8 cellular contexts compared by ENCODE assay signal in the genomic region with DNA sequence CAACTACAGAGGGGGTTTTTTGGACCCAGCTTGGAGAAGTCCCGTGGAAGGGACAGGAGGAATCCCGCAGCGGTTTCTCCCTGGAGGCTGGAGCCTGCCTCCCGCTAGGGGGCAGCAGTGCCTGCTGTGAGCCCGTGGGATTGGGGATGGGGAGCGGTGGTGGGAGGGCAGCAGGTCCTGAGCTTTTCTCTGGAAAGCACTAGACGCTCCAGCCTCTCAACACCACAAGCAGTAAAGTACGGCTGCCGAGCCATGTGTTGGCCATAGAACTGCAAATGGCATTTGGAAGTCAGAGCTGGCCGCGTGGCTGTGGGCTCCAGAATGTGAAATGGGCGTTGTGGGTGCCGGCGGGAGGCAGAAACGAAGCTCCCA. TPM values are rescaled to one million over a fixed set of nuclear protein-coding genes. Genes with fewer than 3 reads are reported as not detected.
DNase-seq lines count a peak whose midpoint lies in the region; ATAC-seq, FAIRE-seq and TF ChIP-seq lines count a peak whose summit lies in the region.

No MANE protein-coding gene starts in this region.

- WGBS in gastroesophageal sphincter (ENCODE audit: low coverage in 1 of 2), 2 donors, result 45 to 76% methylated on average over 3 to 11 of the region's 15 CpGs

- H3K4me1 ChIP-seq in gastroesophageal sphincter, result no peaks in the 10 kb centered on the region

- POLR2A ChIA-PET in AG04450 (lab: Yijun Ruan, JAX), result interaction anchor here (1.0 kb wide), 1 partner anchor 482 kb away, joined by 3 read pairs; no protein-coding TSS in a partner anchor

- H3K27ac ChIP-seq in AG04450 (ENCODE audit: low read depth, low read length) (no peak overlapping the region), gastroesophageal sphincter (no peak overlapping the region)

- no peak for TF ChIP-seq EP300 in gastroesophageal sphincter (IDR thresholded peaks at IDR 0.05)

- no peak overlapping the region for H3K4me3 ChIP-seq in AG04450 (ENCODE audit: low read depth, low read length)
- H3K4me3 ChIP-seq in gastroesophageal sphincter, result no peak overlapping the region

- peak; percentile 88 for TF ChIP-seq CTCF in AG04450 (IDR thresholded peaks at IDR 0.05; ENCODE audit: low read depth, low read length)
- peak in 2 of 4 experiments; percentile 29 to 62 for TF ChIP-seq CTCF in gastroesophageal sphincter (IDR thresholded peaks at IDR 0.05)

- ATAC-seq in gastroesophageal sphincter, result no peak

- DNase-seq in AG04450 (ENCODE audit: low read depth, low spot score) (no peak), GM12891 (ENCODE audit: insufficient read length, low spot score) (peak; percentile 39), SHP77 treated with DMSO at 0.1 percent for 48 hours (lab: John Stamatoyannopoulos, UW) (peak; percentile 5), fibroblast of gingiva (ENCODE audit: low read depth) (peak; percentile 20), occipital lobe (lab: John Stamatoyannopoulos, UW) (peak; percentile 38), SIG-M5 (lab: John Stamatoyannopoulos, UW) (no peak), NCI-H2107 (lab: John Stamatoyannopoulos, UW) (no peak)

- no peak for FAIRE-seq in GM12891 (lab: Jason Lieb, UNC)

- peaks cover 0 to 42% of the 10 kb centered on the region in 2 donors for H3K36me3 ChIP-seq in gastroesophageal sphincter

- H3K9me3 ChIP-seq in AG04450 (ENCODE audit: control insufficient read depth, insufficient read depth, low read length) (no peaks in the 10 kb centered on the region), gastroesophageal sphincter (no peaks in the 10 kb centered on the region)

- TF ChIP-seq POLR2A in GM12891 (IDR thresholded peaks at IDR 0.05; ENCODE audit: low read depth, low read length) (no peak), gastroesophageal sphincter (IDR thresholded peaks at IDR 0.05) (no peak)

- H3K27me3 ChIP-seq in AG04450 (ENCODE audit: control insufficient read depth, insufficient read depth, low read length) (no peaks in the 10 kb centered on the region), gastroesophageal sphincter (no peaks in the 10 kb centered on the region)

- CTCF ChIA-PET in AG04450 (lab: Charles Lee), result interaction anchor here (0.6 to 3.7 kb wide), 46 partner anchors 9 to 813 kb away, joined by 3 to 47 read pairs (median 4); a partner anchor contains a TSS

TF ChIP-seq in GM12891, 5 proteins besides CTCF, POLR2A, EP300 and RAD21:
- no peak for TF ChIP-seq TAF1 (IDR thresholded peaks at IDR 0.05; ENCODE audit: low read depth, low read length)
- no peak for TF ChIP-seq POLR2AphosphoS5 (IDR thresholded peaks at IDR 0.05; ENCODE audit: low read depth, low read length)
- TF ChIP-seq SPI1 (IDR thresholded peaks at IDR 0.05; ENCODE audit: low read depth, low read length), result no peak
- TF ChIP-seq POU2F2 (IDR thresholded peaks at IDR 0.05; ENCODE audit: low read depth, low read length), result no peak
- TF ChIP-seq PAX5 (IDR thresholded peaks at IDR 0.05; ENCODE audit: insufficient read depth, low read length, severe bottlenecking), result no peak
TF ChIP-seq in GM12891: peak in this region for 0.

RNA-seq across cellular contexts. Expression of a gene that starts 47.8 kb away (rescaled TPM):
- polyA plus RNA-seq in AG04450 (2011; rRNA removed), result 8.2 and 8.6 TPM in 2 replicates
- polyA minus RNA-seq in AG04450 (2011; rRNA and poly(A)+ RNA removed), result 9.1 and 9.3 TPM in 2 replicates
- polyA plus RNA-seq in GM12891 (2012; ENCODE audit: low read depth, missing spikeins), result 9.8 TPM
- 1.9 TPM for total RNA-seq in occipital lobe
- 10 to 100 TPM; 18.2 to 71.5 (median 45.6) TPM for total RNA-seq in gastroesophageal sphincter

Comparison
In these comparisons a context has a peak if more than half of its experiments do, and no peak if none do; other contexts are left out.
1. DNase-seq: peak in GM12891 (single experiment), SHP77 treated with DMSO at 0.1 percent for 48 hours (single experiment), fibroblast of gingiva (single experiment) and occipital lobe (single experiment); none in AG04450 (single experiment), SIG-M5 (single experiment) and NCI-H2107 (single experiment).